Comparison of ENCODE assay signal across 8 cellular contexts in the genomic region with DNA sequence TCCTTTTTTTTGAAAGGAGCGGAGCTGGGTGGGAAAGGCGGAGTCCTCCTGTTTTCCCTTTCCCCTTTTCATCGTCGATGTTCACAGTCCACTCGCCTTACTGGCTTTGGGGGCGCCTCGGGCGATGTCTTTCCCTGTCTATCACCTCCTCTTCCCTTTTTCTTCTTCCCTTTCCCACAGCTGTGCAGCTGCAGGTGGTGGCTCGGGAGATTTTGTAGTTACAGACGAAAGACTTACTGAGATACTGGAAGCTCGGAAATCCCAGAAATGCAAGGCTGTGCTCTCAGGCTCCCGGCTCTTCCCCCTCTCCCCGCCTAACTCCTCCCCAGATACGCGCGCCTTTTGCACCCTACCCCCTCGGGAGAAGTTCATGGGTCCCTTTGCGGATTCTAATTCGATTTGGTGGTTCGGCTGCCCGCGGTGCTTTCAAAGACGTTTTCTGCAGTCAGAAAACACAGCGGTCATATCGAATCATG. TPM values are rescaled to one million over a fixed set of nuclear protein-coding genes. Genes with fewer than 3 reads are reported as not detected.
A peak's percentile ranks its signal among the peaks of the same experiment; 100 is the strongest.
DNase-seq lines count a peak whose midpoint lies in the region; ATAC-seq, FAIRE-seq and TF ChIP-seq lines count a peak whose summit lies in the region.

No MANE protein-coding gene starts in this region.

- CTCF ChIA-PET in activated CD4-positive, alpha-beta T cell treated with anti-CD3 and anti-CD28 coated beads for 36 hours (lab: Charles Lee), result interaction anchor here (0.6 to 0.7 kb wide), 2 partner anchors 94 to 541 kb away, joined by 3 to 4 read pairs; no protein-coding TSS in a partner anchor

- H3K9me3 ChIP-seq in adipocyte (ENCODE audit: control insufficient read depth, low read length), result no peaks in the 10 kb centered on the region
- no peaks in the 10 kb centered on the region for H3K9me3 ChIP-seq in hepatocyte (ENCODE audit: low read depth)

- peak; percentile 31 for DNase-seq in activated CD4-positive, alpha-beta T cell treated with anti-CD3 and anti-CD28 coated beads for 36 hours
- DNase-seq in activated CD4-positive, alpha-beta T cell treated with anti-CD3 and anti-CD28 coated beads, Interleukin-2, amount 50 U/mL, for 1 hour, result no peak
- peak; percentile 53 for DNase-seq in NCI-H146 treated with DMSO at 0.1 percent for 48 hours (lab: John Stamatoyannopoulos, UW; ENCODE audit: unreplicated experiment)
- DNase-seq in adipocyte (ENCODE audit: low read depth), result no peak
- DNase-seq in hepatocyte (ENCODE audit: low spot score), result peak; percentile 48
- DNase-seq in retinal pigment epithelial cell (ENCODE audit: low read depth), result no peak
- no peak for DNase-seq in GM12891 (ENCODE audit: insufficient read length, low spot score)
- DNase-seq in cerebellum (ENCODE audit: low spot score), result no peak

- TF ChIP-seq POLR2A in GM12891 (IDR thresholded peaks at IDR 0.05; ENCODE audit: low read depth, low read length), result no peak

- H3K4me1 ChIP-seq in adipocyte (ENCODE audit: control insufficient read depth, insufficient read depth, low read length) (peaks cover 55% of the 10 kb centered on the region), hepatocyte (ENCODE audit: insufficient read depth) (peaks cover 23% of the 10 kb centered on the region)

- H3K4me3 Mint-ChIP-seq in activated CD4-positive, alpha-beta T cell treated with anti-CD3 and anti-CD28 coated beads for 36 hours, result peak overlapping the region; percentile 83

- under 1% methylated on average over 23 of the region's 25 CpGs for WGBS in hepatocyte (ENCODE audit: low lambda C conversion rate, missing lambda C conversion rate)

- POLR2A ChIA-PET in activated CD4-positive, alpha-beta T cell treated with anti-CD3 and anti-CD28 coated beads for 36 hours (lab: Charles Lee), result no interaction called here

- H3K9me3 Mint-ChIP-seq in activated CD4-positive, alpha-beta T cell treated with anti-CD3 and anti-CD28 coated beads for 36 hours (ENCODE audit: low read depth), result no peaks in the 10 kb centered on the region

- peak overlapping the region; percentile 81 for H2AFZ ChIP-seq in hepatocyte

- no peak for FAIRE-seq in GM12891 (lab: Jason Lieb, UNC)

- peak overlapping the region; percentile 98 for H3K9ac ChIP-seq in adipocyte (ENCODE audit: low read length)

- H3K9me2 ChIP-seq in hepatocyte (replicated peaks; ENCODE audit: insufficient read depth), result no peaks in the 10 kb centered on the region

- H3K36me3 ChIP-seq in adipocyte (ENCODE audit: control insufficient read depth, insufficient read depth, low read length, severe bottlenecking) (peaks cover 14% of the 10 kb centered on the region), hepatocyte (replicated peaks; ENCODE audit: insufficient read depth, low read depth) (no peaks in the 10 kb centered on the region)

- peak overlapping the region; percentile 92 for H3K4me2 ChIP-seq in hepatocyte

- no peaks in the 10 kb centered on the region for H3K36me3 Mint-ChIP-seq in activated CD4-positive, alpha-beta T cell treated with anti-CD3 and anti-CD28 coated beads for 36 hours (ENCODE audit: low read depth)

- H3K27me3 ChIP-seq in adipocyte (replicated peaks; ENCODE audit: control insufficient read depth, insufficient read depth, low read length) (no peaks in the 10 kb centered on the region), hepatocyte (no peaks in the 10 kb centered on the region)

- H3K79me2 ChIP-seq in hepatocyte, result peaks cover 86% of the 10 kb centered on the region

- H4K20me1 ChIP-seq in hepatocyte (ENCODE audit: insufficient read depth, poor library complexity, severe bottlenecking), result peaks cover 17% of the 10 kb centered on the region

- intact Hi-C loops in activated CD4-positive, alpha-beta T cell treated with anti-CD3 and anti-CD28 coated beads for 36 hours (cut with DNase I, micrococcal nuclease), result loop anchor here (1.0 to 10.0 kb wide), 4 partner anchors 36 to 896 kb away; no protein-coding TSS in a partner anchor

- H3K27ac ChIP-seq in hepatocyte, result peak overlapping the region; percentile 96

- H3K4me3 ChIP-seq in adipocyte (ENCODE audit: low read length) (peak overlapping the region; percentile 89), hepatocyte (peak overlapping the region; percentile 82), retinal pigment epithelial cell (ENCODE audit: low read length) (peak overlapping the region; percentile 84)

- peaks cover 13% of the 10 kb centered on the region for H3K4me1 Mint-ChIP-seq in activated CD4-positive, alpha-beta T cell treated with anti-CD3 and anti-CD28 coated beads for 36 hours

- no peak for ATAC-seq in activated CD4-positive, alpha-beta T cell treated with anti-CD3 and anti-CD28 coated beads for 36 hours

- peak overlapping the region; percentile 68 for H3K27ac Mint-ChIP-seq in activated CD4-positive, alpha-beta T cell treated with anti-CD3 and anti-CD28 coated beads for 36 hours

- peaks cover 24% of the 10 kb centered on the region for H3K27me3 Mint-ChIP-seq in activated CD4-positive, alpha-beta T cell treated with anti-CD3 and anti-CD28 coated beads for 36 hours

- TF ChIP-seq CTCF in hepatocyte (IDR thresholded peaks at IDR 0.05; ENCODE audit: poor library complexity), result no peak
- no peak for TF ChIP-seq CTCF in retinal pigment epithelial cell (conservative IDR thresholded peaks at IDR 0.05; ENCODE audit: low read depth, low read length)

TF ChIP-seq in GM12891, 5 proteins besides CTCF, POLR2A, EP300 and RAD21:
- TF ChIP-seq TAF1 (IDR thresholded peaks at IDR 0.05; ENCODE audit: low read depth, low read length), result no peak
- TF ChIP-seq POLR2AphosphoS5 (IDR thresholded peaks at IDR 0.05; ENCODE audit: low read depth, low read length), result no peak
- no peak for TF ChIP-seq PAX5 (IDR thresholded peaks at IDR 0.05; ENCODE audit: insufficient read depth, low read length, severe bottlenecking)
- no peak for TF ChIP-seq SPI1 (IDR thresholded peaks at IDR 0.05; ENCODE audit: low read depth, low read length)
- no peak for TF ChIP-seq POU2F2 (IDR thresholded peaks at IDR 0.05; ENCODE audit: low read depth, low read length)

RNA-seq across cellular contexts. Expression of a gene that starts 1.3 kb away (rescaled TPM):
- 10 to 100 TPM; 15.5 to 34.5 TPM for total RNA-seq in activated CD4-positive, alpha-beta T cell treated with anti-CD3 and anti-CD28 coated beads for 36 hours
- total RNA-seq in hepatocyte (140 and 146 TPM in 2 replicates), cerebellum (185 TPM)
- polyA plus RNA-seq in hepatocyte, result 68.3 and 74.7 TPM in 2 replicates
- 38.3 TPM for polyA plus RNA-seq in GM12891 (2012; ENCODE audit: low read depth, missing spikeins)

RNA-seq across cellular contexts. Expression of a gene that starts 52.9 kb away (rescaled TPM):
- total RNA-seq in activated CD4-positive, alpha-beta T cell treated with anti-CD3 and anti-CD28 coated beads for 36 hours, result not detected
- total RNA-seq in hepatocyte (16.2 and 18.9 TPM in 2 replicates), cerebellum (2.5 TPM)
- polyA plus RNA-seq in hepatocyte, result 5.7 and 8.7 TPM in 2 replicates
- 0.14 TPM for polyA plus RNA-seq in GM12891 (2012; ENCODE audit: low read depth, missing spikeins)

Comparison
In these comparisons a context has a peak if more than half of its experiments do, and no peak if none do; other contexts are left out.
1. DNase-seq: peak in activated CD4-positive, alpha-beta T cell treated with anti-CD3 and anti-CD28 coated beads for 36 hours (single experiment), NCI-H146 treated with DMSO at 0.1 percent for 48 hours (single experiment) and hepatocyte (single experiment); none in activated CD4-positive, alpha-beta T cell treated with anti-CD3 and anti-CD28 coated beads, Interleukin-2, amount 50 U/mL, for 1 hour (single experiment), adipocyte (single experiment), retinal pigment epithelial cell (single experiment), GM12891 (single experiment) and cerebellum (single experiment).
2. Peak in every context shown above with its lines, with median percentiles within 50 percentile points of each other: H3K4me3 ChIP-seq.